In the genomic region with DNA sequence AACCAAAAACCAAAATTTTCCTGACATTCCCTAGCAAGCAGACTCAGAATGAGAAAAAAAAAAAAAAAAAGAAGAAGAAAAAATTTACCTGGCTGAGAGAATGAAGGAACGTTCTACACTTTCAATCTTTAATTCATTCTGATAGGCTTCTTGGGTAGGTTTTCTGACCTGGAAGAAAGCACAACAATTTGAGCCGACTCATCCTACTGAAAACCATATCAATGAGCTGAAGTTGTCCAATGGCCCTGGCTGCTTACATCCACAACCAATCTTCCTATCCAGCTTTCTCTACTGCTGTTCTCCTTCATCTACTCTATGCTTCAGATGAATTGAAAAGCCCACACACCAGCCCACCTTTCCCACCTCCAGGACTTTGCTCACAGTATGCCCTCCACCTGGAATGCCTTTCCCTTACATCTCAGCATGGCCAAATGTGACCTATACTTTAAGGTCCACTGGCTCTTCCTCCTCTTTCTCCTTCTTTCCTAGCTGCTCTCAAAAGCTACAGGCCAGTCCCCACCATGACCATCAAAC, we compare ENCODE assay signal across 21 cellular contexts. TPM values are rescaled to one million over a fixed set of nuclear protein-coding genes. Genes with fewer than 3 reads are reported as not detected.
DNase-seq lines count a peak whose midpoint lies in the region; ATAC-seq and TF ChIP-seq lines count a peak whose summit lies in the region.
"Had no signal": no experiment of that assay in that cellular context is flagged by ENCODE, and none has a peak within 500 bp of the region (broad histone marks: within the 10 kb centered on the region; RNA-seq: fewer than 3 reads in every experiment).

No MANE protein-coding gene starts in this region.

- H2AFZ ChIP-seq in H9 (ENCODE audit: low read length) (no peak overlapping the region), PC-9 (no peak overlapping the region), trophoblast cell (ENCODE audit: insufficient read depth, low read length, poor library complexity) (no peak overlapping the region), SK-N-SH (ENCODE audit: low read depth) (no peak overlapping the region)

- H4K8ac ChIP-seq in H9 (replicated peaks; ENCODE audit: insufficient read length, low read depth, low read length) = no peak overlapping the region
- H4K8ac ChIP-seq in trophoblast cell (ENCODE audit: low read depth, low read length) = no peak overlapping the region

- H2BK12ac ChIP-seq in H9 (ENCODE audit: insufficient read length, low read depth, low read length) = no peak overlapping the region
- no peak overlapping the region for H2BK12ac ChIP-seq in trophoblast cell (ENCODE audit: low read length)

- H3K4me3 Mint-ChIP-seq in H9 = no peak overlapping the region
- H3K4me3 Mint-ChIP-seq in activated T-helper 17 cell treated with anti-CD3 and anti-CD28 coated beads, Interleukin-2, amount 50 U/mL, for 72 hours = no peak overlapping the region
- H3K4me3 Mint-ChIP-seq: CD4-positive, alpha-beta memory T cell had no signal

- H2BK20ac ChIP-seq in H9 (ENCODE audit: low read depth, low read length, poor library complexity, severe bottlenecking) = no peak overlapping the region

- H2AK5ac ChIP-seq in H9 (ENCODE audit: insufficient read length, low read length) = no peak overlapping the region
- no peak overlapping the region for H2AK5ac ChIP-seq in trophoblast cell (ENCODE audit: low read length)

- H3K14ac ChIP-seq in H9 (ENCODE audit: insufficient read depth, low read length) (no peak overlapping the region), trophoblast cell (ENCODE audit: low read length) (no peak overlapping the region)

- H3K18ac ChIP-seq in H9 (ENCODE audit: insufficient read length, low read depth, low read length) = no peak overlapping the region
- H3K18ac ChIP-seq in trophoblast cell (ENCODE audit: low read length) = no peak overlapping the region

- TF ChIP-seq EP300 in SK-N-SH (IDR thresholded peaks at IDR 0.05; ENCODE audit: borderline replicate concordance in 1 of 2, low read depth in 1 of 2, low read length in 1 of 2) = no peak

- no peak for ATAC-seq in activated T-helper 17 cell treated with anti-CD3 and anti-CD28 coated beads, Interleukin-2, amount 50 U/mL, for 72 hours (replicated peaks)
- ATAC-seq in GM21360 (IDR thresholded peaks at IDR 0.05; ENCODE audit: unreplicated experiment) = no peak
- ATAC-seq in GM18909 (IDR thresholded peaks at IDR 0.05; ENCODE audit: poor library complexity, unreplicated experiment) = no peak
- ATAC-seq: HCT116 had no signal

- H3F3A ChIP-seq in PC-9 (ENCODE audit: insufficient read depth, low read depth) (peaks cover 33% of the 10 kb centered on the region), SK-N-SH (replicated peaks; ENCODE audit: insufficient read depth) (peaks cover 18% of the 10 kb centered on the region)

- H4K20me1 ChIP-seq in H9 (ENCODE audit: control insufficient read depth, insufficient read depth, insufficient read length) = no peaks in the 10 kb centered on the region
- H4K20me1 ChIP-seq in PC-9 (ENCODE audit: insufficient read depth) = no peaks in the 10 kb centered on the region
- H4K20me1 ChIP-seq in SK-N-SH (ENCODE audit: insufficient read depth) = no peaks in the 10 kb centered on the region

- H3K27me3 ChIP-seq in H9 (ENCODE audit: insufficient read depth, low read length) = no peaks in the 10 kb centered on the region
- no peaks in the 10 kb centered on the region for H3K27me3 ChIP-seq in PC-9 (ENCODE audit: insufficient read depth, low read depth)
- H3K27me3 ChIP-seq in trophoblast cell (ENCODE audit: insufficient read depth, low read length) = no peaks in the 10 kb centered on the region
- H3K27me3 ChIP-seq in SK-N-SH (ENCODE audit: insufficient read depth) = no peaks in the 10 kb centered on the region

- no peak overlapping the region for H3K4me2 ChIP-seq in H9 (ENCODE audit: insufficient read depth, insufficient read length, low read length)
- no peak overlapping the region for H3K4me2 ChIP-seq in PC-9
- H3K4me2 ChIP-seq in trophoblast cell (ENCODE audit: low read length) = no peak overlapping the region
- no peak overlapping the region for H3K4me2 ChIP-seq in SK-N-SH

- no peaks in the 10 kb centered on the region for H3K79me2 ChIP-seq in H9 (ENCODE audit: insufficient read depth, low read length)
- H3K79me2 ChIP-seq in PC-9 (ENCODE audit: low read depth) = no peaks in the 10 kb centered on the region
- no peaks in the 10 kb centered on the region for H3K79me2 ChIP-seq in trophoblast cell (ENCODE audit: control insufficient read depth, insufficient read depth, low read length, poor library complexity)
- H3K79me2 ChIP-seq in SK-N-SH (ENCODE audit: insufficient read depth) = no peaks in the 10 kb centered on the region

- TF ChIP-seq CTCF in H9 (conservative IDR thresholded peaks at IDR 0.05) (no peak), PC-9 (conservative IDR thresholded peaks at IDR 0.05) (no peak), SK-N-SH (IDR thresholded peaks at IDR 0.05) (no peak)

- no peak overlapping the region for H3K4ac ChIP-seq in H9 (ENCODE audit: low read depth, low read length)
- no peak overlapping the region for H3K4ac ChIP-seq in trophoblast cell (ENCODE audit: low read depth, low read length)

- no TSS peak for BruUV-seq in PC-9 (replicated peaks; lab: Mats Ljungman, UMichigan)

- CTCF ChIA-PET in PC-9 (lab: Charles Lee) = no interaction called here
- CTCF ChIA-PET in SK-N-SH (lab: Yijun Ruan, JAX) = interaction anchor here (0.9 to 2.4 kb wide), 2 partner anchors 110 to 231 kb away, joined by 3 to 8 read pairs; no protein-coding TSS in a partner anchor

- DNase-seq in H9 (no peak), PC-9 (no peak), trophoblast cell (no peak), SK-N-SH (no peak)
- DNase-seq: C1 segment of cervical spinal cord; CD4-positive, alpha-beta memory T cell; COR-L47; DMS 273 treated with DMSO at 0.1 percent for 48 hours; DND-41; KG1; MM.1S; NCI-H2029; NCI-H446; NCI-H524 treated with DMSO at 0.1 percent for 48 hours; NCI-H774; RPMI8226; SHP77 treated with DMSO at 0.1 percent for 48 hours had no signal

- H2BK15ac ChIP-seq in H9 (ENCODE audit: low read depth, low read length) = no peak overlapping the region

- no peak overlapping the region for H4K5ac ChIP-seq in H9 (ENCODE audit: insufficient read length, low read depth, low read length)

- no peak overlapping the region for H3T11ph ChIP-seq in H9 (ENCODE audit: low read length)

- H3K4me1 ChIP-seq in H9 (ENCODE audit: insufficient read depth, low read length) (no peaks in the 10 kb centered on the region), PC-9 (replicated peaks; ENCODE audit: insufficient read depth) (peaks cover 47% of the 10 kb centered on the region), trophoblast cell (ENCODE audit: control insufficient read depth in 1 of 2, insufficient read depth in 2 of 2, low read length in 2 of 2) (peaks cover 0 to 6% of the 10 kb centered on the region in 2 experiments), SK-N-SH (ENCODE audit: control insufficient read depth in 1 of 2, insufficient read depth in 2 of 2, low read depth in 1 of 2, low read length in 1 of 2) (peaks cover 0 to 7% of the 10 kb centered on the region in 2 experiments; a peak in 1 of 4 replicates)

- 0 out of 2 replicates have a peak, but pooled peaks cover 18% of the 10 kb centered on the region for H3K36me3 ChIP-seq in PC-9 (ENCODE audit: low read depth)
- H3K36me3 ChIP-seq in trophoblast cell (ENCODE audit: control insufficient read depth in 1 of 2, insufficient read depth in 2 of 2, low read length in 2 of 2) = peaks cover 24 to 37% of the 10 kb centered on the region in 2 experiments
- no peaks in the 10 kb centered on the region for H3K36me3 ChIP-seq in SK-N-SH (replicated peaks in 1 of 2; ENCODE audit: control insufficient read depth in 1 of 2, insufficient read depth in 2 of 2, low read length in 1 of 2)

- no peak for TF ChIP-seq RAD21 in SK-N-SH (IDR thresholded peaks at IDR 0.05; ENCODE audit: low read length)

- no peaks in the 10 kb centered on the region for H3K27me3 Mint-ChIP-seq in H9 (ENCODE audit: low read depth)
- no peaks in the 10 kb centered on the region for H3K27me3 Mint-ChIP-seq in activated T-helper 17 cell treated with anti-CD3 and anti-CD28 coated beads, Interleukin-2, amount 50 U/mL, for 72 hours
- H3K27me3 Mint-ChIP-seq: CD4-positive, alpha-beta memory T cell had no signal

- no peaks in the 10 kb centered on the region for H3K79me1 ChIP-seq in H9 (ENCODE audit: insufficient read depth, low read depth, low read length, poor library complexity, severe bottlenecking)
- no peaks in the 10 kb centered on the region for H3K79me1 ChIP-seq in trophoblast cell (ENCODE audit: low read length)

- H3K9ac ChIP-seq in H9 (ENCODE audit: extremely low read depth, insufficient read length, low read length) = no peak overlapping the region
- H3K9ac ChIP-seq in trophoblast cell (ENCODE audit: low read length) = peak overlapping the region; percentile 58
- no peak overlapping the region for H3K9ac ChIP-seq in SK-N-SH

- no CpG with 5 or more reads among the region's 2 CpGs for WGBS in H9 (ENCODE audit: extremely low coverage, insufficient read length, low lambda C conversion rate)
- WGBS in trophoblast cell (ENCODE audit: extremely low coverage, insufficient coverage, insufficient read length) = no CpG with 5 or more reads among the region's 2 CpGs
- WGBS in SK-N-SH (ENCODE audit: low lambda C conversion rate) = 98% methylated on average over 2 of the region's 2 CpGs

- peak overlapping the region in 2 of 3 experiments; percentile 35 to 59; a peak in 4 of 7 replicates for H3K27ac Mint-ChIP-seq in H9
- H3K27ac Mint-ChIP-seq in activated T-helper 17 cell treated with anti-CD3 and anti-CD28 coated beads, Interleukin-2, amount 50 U/mL, for 72 hours = peak overlapping the region; percentile 51
- H3K27ac Mint-ChIP-seq: CD4-positive, alpha-beta memory T cell had no signal

- H3K27ac ChIP-seq in H9 (ENCODE audit: insufficient read length, low read depth, low read length) (no peak overlapping the region), PC-9 (peak overlapping the region; percentile 88; the same call in 1 of the 2 replicates), trophoblast cell (ENCODE audit: low read depth, low read length) (no peak overlapping the region), SK-N-SH (ENCODE audit: low read depth in 2 of 2, low read length in 1 of 2) (no peak overlapping the region)

- H3K9me3 ChIP-seq in H9 (ENCODE audit: control insufficient read depth, low read depth, low read length) (no peaks in the 10 kb centered on the region), PC-9 (ENCODE audit: insufficient read depth, low read depth) (no peaks in the 10 kb centered on the region), trophoblast cell (ENCODE audit: insufficient read depth, low read depth, low read length) (no peaks in the 10 kb centered on the region), SK-N-SH (no peaks in the 10 kb centered on the region)

- H3K23ac ChIP-seq in H9 (ENCODE audit: insufficient read length, low read depth, low read length) = no peak overlapping the region
- no peak overlapping the region for H3K23ac ChIP-seq in trophoblast cell (ENCODE audit: low read length)

- no peak overlapping the region for H2BK5ac ChIP-seq in H9 (ENCODE audit: insufficient read length, low read length)
- H2BK5ac ChIP-seq in trophoblast cell (ENCODE audit: low read depth, low read length, poor library complexity) = no peak overlapping the region

- H3K9me3 Mint-ChIP-seq in H9 = no peaks in the 10 kb centered on the region
- no peaks in the 10 kb centered on the region for H3K9me3 Mint-ChIP-seq in activated T-helper 17 cell treated with anti-CD3 and anti-CD28 coated beads, Interleukin-2, amount 50 U/mL, for 72 hours
- H3K9me3 Mint-ChIP-seq: CD4-positive, alpha-beta memory T cell had no signal

- H3K4me3 ChIP-seq in PC-9 = no peak overlapping the region
- no peak overlapping the region for H3K4me3 ChIP-seq in trophoblast cell (ENCODE audit: low read depth, low read length)
- H3K4me3 ChIP-seq in SK-N-SH (ENCODE audit: low read depth in 2 of 2, low read length in 1 of 2) = no peak overlapping the region

- no peaks in the 10 kb centered on the region for H3K9me2 ChIP-seq in PC-9 (ENCODE audit: insufficient read depth)
- H3K9me2 ChIP-seq in SK-N-SH = no peaks in the 10 kb centered on the region

- no peaks in the 10 kb centered on the region for H3K23me2 ChIP-seq in H9 (ENCODE audit: insufficient read length, low read depth, low read length, poor library complexity, severe bottlenecking)

- H3K56ac ChIP-seq in H9 (ENCODE audit: insufficient read length, low read depth, low read length) = no peak overlapping the region

- H3K36me3 Mint-ChIP-seq in H9 (ENCODE audit: insufficient read depth in 1 of 3, low read depth in 3 of 3) = peaks cover 26 to 76% (median 66%) of the 10 kb centered on the region in 3 experiments; a peak in 6 of 7 replicates
- no peaks in the 10 kb centered on the region for H3K36me3 Mint-ChIP-seq in activated T-helper 17 cell treated with anti-CD3 and anti-CD28 coated beads, Interleukin-2, amount 50 U/mL, for 72 hours (ENCODE audit: low read depth)
- H3K36me3 Mint-ChIP-seq: CD4-positive, alpha-beta memory T cell had no signal

- no peaks in the 10 kb centered on the region for H3K4me1 Mint-ChIP-seq in H9
- peaks cover 7% of the 10 kb centered on the region for H3K4me1 Mint-ChIP-seq in activated T-helper 17 cell treated with anti-CD3 and anti-CD28 coated beads, Interleukin-2, amount 50 U/mL, for 72 hours

- H4K91ac ChIP-seq in H9 (ENCODE audit: insufficient read length, low read depth, low read length) (no peak overlapping the region), trophoblast cell (ENCODE audit: low read depth, low read length) (no peak overlapping the region)

- intact Hi-C loops in PC-9 (cut with micrococcal nuclease; ENCODE audit: unreplicated experiment) = no loop called here

- H2BK120ac ChIP-seq in H9 (ENCODE audit: low read depth, low read length, poor library complexity, severe bottlenecking) (no peak overlapping the region), trophoblast cell (ENCODE audit: insufficient read depth, low read length, poor library complexity) (no peak overlapping the region)

- no peak overlapping the region for H4K12ac ChIP-seq in trophoblast cell (ENCODE audit: low read depth, low read length)

- POLR2A ChIA-PET in PC-9 (lab: Charles Lee; ENCODE audit: unreplicated experiment) (interaction anchor here (0.7 kb wide), 1 partner anchor 101 kb away, joined by 3 read pairs; no protein-coding TSS in a partner anchor), SK-N-SH (lab: Yijun Ruan, JAX) (no interaction called here)

RNA-seq across cellular contexts. Expression of gene NR2C1, which starts 31.6 kb away (rescaled TPM):
- total RNA-seq in H9 (2021) (42.5 and 47.0 TPM in 2 replicates), PC-9 (2021) (24.2 and 26.4 TPM in 2 replicates)
- total RNA-seq in activated T-helper 17 cell treated with anti-CD3 and anti-CD28 coated beads, Interleukin-2, amount 50 U/mL, for 72 hours = 10 to 100 TPM; 17.0 to 28.5 TPM
- 64.4 and 66.8 TPM in 2 replicates for polyA plus RNA-seq in trophoblast cell (2013)
- polyA plus RNA-seq in SK-N-SH (2012; rRNA removed) = 15.9 and 19.1 TPM in 2 replicates
- 7.6 and 9.0 TPM in 2 replicates for polyA plus RNA-seq in SK-N-SH (2012; cell fraction: cytosol; rRNA removed)
- polyA plus RNA-seq in SK-N-SH (2012; cell fraction: nucleus; rRNA removed) = 45.0 and 103 TPM in 2 replicates
